In the genomic region with DNA sequence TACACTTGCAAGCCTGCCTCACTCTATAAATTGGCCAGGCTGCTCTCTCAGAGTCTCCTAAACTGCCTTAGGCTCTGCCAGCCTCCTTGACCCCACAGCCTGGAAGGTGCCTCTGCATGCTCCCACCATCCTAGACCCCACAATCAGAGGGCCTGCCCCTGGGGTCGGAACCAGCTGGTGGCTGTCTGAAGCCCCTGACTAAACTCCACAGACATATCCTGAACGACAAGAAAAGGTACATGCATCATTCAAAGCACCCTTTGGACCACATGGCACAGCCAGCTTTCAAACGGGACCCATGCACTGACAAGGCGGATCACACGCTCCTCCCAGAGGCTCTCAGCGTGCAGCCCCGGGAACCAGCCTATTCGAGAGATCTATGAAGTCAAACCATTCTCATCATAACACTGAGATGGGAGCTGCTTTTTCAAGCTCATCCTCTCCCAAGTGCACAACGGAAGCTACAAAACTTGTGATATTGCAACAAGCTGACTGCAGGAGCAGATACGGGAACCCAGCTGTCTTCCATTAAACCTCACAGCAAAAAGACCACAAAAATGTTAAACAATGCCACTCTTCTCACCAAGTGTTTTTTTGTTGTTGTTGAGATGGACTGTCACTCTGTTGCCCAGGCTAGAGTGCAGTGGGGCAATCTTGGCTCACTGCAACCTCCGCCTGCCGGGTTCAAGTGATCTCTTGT, we compare ENCODE assay signal across 21 cellular contexts. TPM values are rescaled to one million over a fixed set of nuclear protein-coding genes. Genes with fewer than 3 reads are reported as not detected.
DNase-seq lines count a peak whose midpoint lies in the region; ATAC-seq, FAIRE-seq and TF ChIP-seq lines count a peak whose summit lies in the region.
"Had no signal": no experiment of that assay in that cellular context is flagged by ENCODE, and none has a peak within 500 bp of the region (broad histone marks: within the 10 kb centered on the region; RNA-seq: fewer than 3 reads in every experiment).

No MANE protein-coding gene starts in this region.

- peaks cover 81% of the 10 kb centered on the region for H3K27me3 Mint-ChIP-seq in stimulated activated memory B cell treated with anti-CD40 and anti-IgM and Interleukin-4, amounts not matched to agents 10 μg/mL and 1 μg/mL and 100 μg/mL, for 72 hours

- H2AFZ ChIP-seq in HepG2 (ENCODE audit: low read length): no peak overlapping the region

- H3K27me3 ChIP-seq in HepG2 (ENCODE audit: control insufficient read depth in 1 of 2, insufficient read depth in 2 of 2, low read length in 2 of 2) (no peaks in the 10 kb centered on the region), upper lobe of right lung (peaks cover 10% of the 10 kb centered on the region), small intestine (ENCODE audit: control insufficient read depth in 2 of 2, insufficient read depth in 2 of 2, low read length in 2 of 2) (peaks cover 0 to 3% of the 10 kb centered on the region in 2 donors)

- no peak overlapping the region for H3K9ac ChIP-seq in HepG2 (ENCODE audit: insufficient read depth, low read depth, low read length)

- peaks cover 17% of the 10 kb centered on the region for H4K20me1 ChIP-seq in HepG2 (ENCODE audit: insufficient read depth, low read length)

- H3K9me3 ChIP-seq in HepG2 (ENCODE audit: low read length): no peaks in the 10 kb centered on the region
- H3K9me3 ChIP-seq in upper lobe of right lung: no peaks in the 10 kb centered on the region
- no peaks in the 10 kb centered on the region for H3K9me3 ChIP-seq in small intestine (ENCODE audit: control insufficient read depth, low read depth)
- H3K9me3 ChIP-seq: neutrophil, uterus had no signal

- CTCF ChIA-PET in HepG2 (lab: Yijun Ruan, JAX; ENCODE audit: low intra/inter-chr PET ratio, low total read pairs): no interaction called here

- no peak overlapping the region for H3K4me3 ChIP-seq in choroid plexus epithelial cell (ENCODE audit: low read depth, low read length)
- no peak overlapping the region for H3K4me3 ChIP-seq in HepG2 (replicated peaks in 1 of 3; ENCODE audit: insufficient read depth in 1 of 3, low read depth in 2 of 3, low read length in 3 of 3)
- H3K4me3 ChIP-seq in upper lobe of right lung: no peak overlapping the region
- H3K4me3 ChIP-seq in small intestine (ENCODE audit: low read depth in 1 of 2, low read length in 2 of 2): no peak overlapping the region
- H3K4me3 ChIP-seq: uterus had no signal

- peaks cover 7 to 41% of the 10 kb centered on the region in 2 experiments for H3K36me3 ChIP-seq in HepG2 (replicated peaks in 1 of 2; ENCODE audit: control insufficient read depth in 1 of 2, insufficient read depth in 2 of 2, low read length in 2 of 2)
- no peaks in the 10 kb centered on the region for H3K36me3 ChIP-seq in upper lobe of right lung
- H3K36me3 ChIP-seq in small intestine (ENCODE audit: control insufficient read depth in 2 of 2, insufficient read depth in 2 of 2, low read length in 2 of 2): no peaks in the 10 kb centered on the region
- H3K36me3 ChIP-seq: neutrophil, uterus had no signal

- intact Hi-C loops in HepG2 (cut with micrococcal nuclease; ENCODE audit: unreplicated experiment): loop anchor here (10.0 kb wide), 1 partner anchor 89 kb away; no protein-coding TSS in a partner anchor
- intact Hi-C loops in upper lobe of right lung (cut with DNase I): no loop called here

- no TSS peak for BruUV-seq in HepG2 (replicated peaks; lab: Mats Ljungman, UMichigan)

- no peak for TF ChIP-seq CTCF in choroid plexus epithelial cell (conservative IDR thresholded peaks at IDR 0.05; ENCODE audit: low read depth, low read length)
- no peak for TF ChIP-seq CTCF in HepG2 (CRISPR knock-in tag; IDR thresholded peaks at IDR 0.05)
- TF ChIP-seq CTCF in upper lobe of right lung (IDR thresholded peaks at IDR 0.05): no peak

- no peak overlapping the region for H3K4me3 Mint-ChIP-seq in stimulated activated memory B cell treated with anti-CD40 and anti-IgM and Interleukin-4, amounts not matched to agents 10 μg/mL and 1 μg/mL and 100 μg/mL, for 72 hours
- H3K4me3 Mint-ChIP-seq: activated T-cell treated with anti-CD3 and anti-CD28 coated beads, Interleukin-2, amount 50 U/mL, for 24 hours had no signal

- no peak for TF ChIP-seq RAD21 in HepG2 (CRISPR knock-in tag; IDR thresholded peaks at IDR 0.05)

- POLR2A ChIA-PET in HepG2 (lab: Yijun Ruan, JAX): interaction anchor here (2.9 kb wide), 1 partner anchor 8 kb away, joined by 18 read pairs; the partner anchor contains the start of gene SHANK2

- TF ChIP-seq EP300 in HepG2 (IDR thresholded peaks at IDR 0.05; ENCODE audit: low read depth in 2 of 2, low read length in 2 of 2): no peak
- no peak for TF ChIP-seq EP300 in HepG2 (CRISPR knock-in tag; IDR thresholded peaks at IDR 0.05; ENCODE audit: borderline replicate concordance)

- FAIRE-seq in HepG2 (lab: Jason Lieb, UNC) (no peak), small intestine (lab: Jason Lieb, UNC) (no peak)
- FAIRE-seq: astrocyte had no signal

- peaks cover 95% of the 10 kb centered on the region for H3K79me2 ChIP-seq in HepG2 (ENCODE audit: insufficient read depth, low read length)

- ATAC-seq in HepG2: no peak
- no peak for ATAC-seq in upper lobe of right lung
- no peak for ATAC-seq in stimulated activated memory B cell treated with anti-CD40 and anti-IgM and Interleukin-4, amounts not matched to agents 10 μg/mL and 1 μg/mL and 100 μg/mL, for 72 hours
- no peak for ATAC-seq in GM21786 (IDR thresholded peaks at IDR 0.05; ENCODE audit: unreplicated experiment)
- ATAC-seq: left colon had no signal

- 93% methylated on average over 11 of the region's 12 CpGs for WGBS in HepG2 (ENCODE audit: low lambda C conversion rate)
- WGBS in small intestine, 3 donors: 74 to 88% (median 83%) methylated on average over 12 of the region's 12 CpGs

- no peak for TF ChIP-seq POLR2A in HepG2 (IDR thresholded peaks at IDR 0.05; ENCODE audit: insufficient read depth in 1 of 2, low read depth in 2 of 2, low read length in 2 of 2)

- DNase-seq in activated effector memory CD4-positive, alpha-beta T cell treated with anti-CD3 and anti-CD28 coated beads, Interleukin-2, amount 50 U/mL, for 16 hours: peak; percentile 39
- DNase-seq in activated effector memory CD4-positive, alpha-beta T cell treated with Interleukin-2 at 50 U/mL for 16 hours: no peak
- DNase-seq in choroid plexus epithelial cell (ENCODE audit: low read depth) (peak; percentile 42), HepG2 (ENCODE audit: low spot score) (no peak), upper lobe of right lung (peak; percentile 28), small intestine (no peak)
- DNase-seq: activated naive CD4-positive, alpha-beta T cell treated with anti-CD3 and anti-CD28 coated beads, Interleukin-2, amount 50 U/mL, for 16 hours; activated T-cell treated with anti-CD3 and anti-CD28 coated beads, Interleukin-2, amount 50 U/mL, for 24 hours; effector CD4-positive, alpha-beta T cell; glutamatergic neuron; left colon; midbrain; NCI-H187 treated with DMSO at 0.1 percent for 48 hours; stimulated activated CD4-positive, alpha-beta T cell treated with anti-CD3 and anti-CD28 coated beads, Interleukin-4, amount 100 ng/mL, for 4 hours; uterus had no signal

- H3K4me1 Mint-ChIP-seq in stimulated activated memory B cell treated with anti-CD40 and anti-IgM and Interleukin-4, amounts not matched to agents 10 μg/mL and 1 μg/mL and 100 μg/mL, for 72 hours: peaks cover 12% of the 10 kb centered on the region

- peaks cover 97% of the 10 kb centered on the region for H3K4me1 ChIP-seq in HepG2 (ENCODE audit: insufficient read depth, low read length)
- H3K4me1 ChIP-seq in upper lobe of right lung: no peaks in the 10 kb centered on the region
- no peaks in the 10 kb centered on the region for H3K4me1 ChIP-seq in small intestine (ENCODE audit: control insufficient read depth in 2 of 2, insufficient read depth in 1 of 2, low read depth in 1 of 2, low read length in 1 of 2)
- H3K4me1 ChIP-seq: uterus had no signal

- in situ Hi-C loops in HepG2 (cut with HindIII; ENCODE audit: extremely low pct_ligation_motif_present, low pct_unique_long_range_greater_than_20kb): no loop called here

- H3K27ac Mint-ChIP-seq in stimulated activated memory B cell treated with anti-CD40 and anti-IgM and Interleukin-4, amounts not matched to agents 10 μg/mL and 1 μg/mL and 100 μg/mL, for 72 hours: no peak overlapping the region
- H3K27ac Mint-ChIP-seq: activated T-cell treated with anti-CD3 and anti-CD28 coated beads, Interleukin-2, amount 50 U/mL, for 24 hours had no signal

- no peaks in the 10 kb centered on the region for H3K9me3 Mint-ChIP-seq in stimulated activated memory B cell treated with anti-CD40 and anti-IgM and Interleukin-4, amounts not matched to agents 10 μg/mL and 1 μg/mL and 100 μg/mL, for 72 hours
- H3K9me3 Mint-ChIP-seq: activated T-cell treated with anti-CD3 and anti-CD28 coated beads, Interleukin-2, amount 50 U/mL, for 24 hours had no signal

- H3K27ac ChIP-seq in HepG2 (ENCODE audit: extremely low read length, insufficient read depth, low read length): peak overlapping the region; percentile 42
- no peak overlapping the region for H3K27ac ChIP-seq in upper lobe of right lung
- H3K27ac ChIP-seq in small intestine (ENCODE audit: low read depth in 1 of 2, low read length in 1 of 2): no peak overlapping the region
- H3K27ac ChIP-seq: C4-2B, neutrophil, uterus had no signal

- H3K36me3 Mint-ChIP-seq in stimulated activated memory B cell treated with anti-CD40 and anti-IgM and Interleukin-4, amounts not matched to agents 10 μg/mL and 1 μg/mL and 100 μg/mL, for 72 hours: no peaks in the 10 kb centered on the region

- no peak overlapping the region; the same call in 1 of the 2 replicates for H3K4me2 ChIP-seq in HepG2 (ENCODE audit: low read depth, low read length)

RNA-seq across cellular contexts. Expression of gene SHANK2, which starts 8.1 kb away (rescaled TPM):
- total RNA-seq in HepG2 (2016; rRNA removed; fragmentation: Illumina TruSeq; extraction: Trizol): 10.2 and 10.5 TPM in 2 replicates
- total RNA-seq in HepG2 (2016; cell fraction: cytosol; rRNA removed; fragmentation: Illumina TruSeq; extraction: Trizol; ENCODE audit: low read depth): 21.4 and 22.4 TPM in 2 replicates
- 10.1 and 10.2 TPM in 2 replicates for total RNA-seq in HepG2 (2016; cell fraction: insoluble cytoplasmic fraction; rRNA removed; fragmentation: Illumina TruSeq; extraction: Trizol)
- 14.0 and 14.5 TPM in 2 replicates for total RNA-seq in HepG2 (2016; cell fraction: membrane; rRNA removed; fragmentation: Illumina TruSeq; extraction: Trizol)
- 30.8 and 38.1 TPM in 2 replicates for total RNA-seq in HepG2 (2016; cell fraction: nucleus; rRNA removed; fragmentation: Illumina TruSeq; extraction: Trizol)
- polyA plus RNA-seq in HepG2 (2011; rRNA removed): 13.0 and 16.0 TPM in 2 replicates
- 8.0 and 9.2 TPM in 2 replicates for polyA plus RNA-seq in HepG2 (2011; cell fraction: cytosol; rRNA removed)
- polyA plus RNA-seq in HepG2 (2011; cell fraction: nucleus; rRNA removed): 60.2 and 68.0 TPM in 2 replicates
- polyA plus RNA-seq in HepG2 (2012): 11.6 and 14.7 TPM in 2 replicates
- polyA plus RNA-seq in HepG2 (2016; cell fraction: cytosol; fragmentation: Illumina TruSeq; extraction: Trizol; ENCODE audit: low read depth): 1.2 and 1.3 TPM in 2 replicates
- polyA plus RNA-seq in HepG2 (2016; cell fraction: insoluble cytoplasmic fraction; fragmentation: Illumina TruSeq; extraction: Trizol; ENCODE audit: low read depth): 5.5 and 10.0 TPM in 2 replicates
- polyA plus RNA-seq in HepG2 (2016; cell fraction: membrane; fragmentation: Illumina TruSeq; extraction: Trizol; ENCODE audit: low read depth): 2.4 and 3.2 TPM in 2 replicates
- polyA plus RNA-seq in HepG2 (2016; cell fraction: nucleus; fragmentation: Illumina TruSeq; extraction: Trizol; ENCODE audit: insufficient read depth, low read depth): 26.0 and 26.8 TPM in 2 replicates
- polyA minus RNA-seq in HepG2 (2011; rRNA and poly(A)+ RNA removed; ENCODE audit: low replicate concordance): 0.21 and 90.9 TPM in 2 replicates
- 22.8 and 29.4 TPM in 2 replicates for polyA minus RNA-seq in HepG2 (2011; cell fraction: cytosol; rRNA and poly(A)+ RNA removed)
- 98.9 and 104 TPM in 2 replicates for polyA minus RNA-seq in HepG2 (2011; cell fraction: nucleus; rRNA and poly(A)+ RNA removed)
- total RNA-seq in upper lobe of right lung: 62.5 TPM
- 1 to 10 TPM; 2.2 to 5.1 (median 2.4) TPM for polyA plus RNA-seq in small intestine
- total RNA-seq: G401 had no signal

Comparison
In these comparisons a context has a peak if more than half of its experiments do, and no peak if none do; other contexts are left out.
1. DNase-seq: peak in activated effector memory CD4-positive, alpha-beta T cell treated with anti-CD3 and anti-CD28 coated beads, Interleukin-2, amount 50 U/mL, for 16 hours (single experiment), choroid plexus epithelial cell (single experiment) and upper lobe of right lung (single experiment); none in activated effector memory CD4-positive, alpha-beta T cell treated with Interleukin-2 at 50 U/mL for 16 hours (single experiment), HepG2 (single experiment) and small intestine (single experiment).